Comparison of ENCODE assay signal across 11 cellular contexts in genomic region chr18:58603365-58604067, GRCh38. TPM values are rescaled to one million over a fixed set of nuclear protein-coding genes. Genes with fewer than 3 reads are reported as not detected.
DNase-seq lines count a peak whose midpoint lies in the region; ATAC-seq, FAIRE-seq and TF ChIP-seq lines count a peak whose summit lies in the region.
"Had no signal": no experiment of that assay in that cellular context is flagged by ENCODE, and none has a peak within 500 bp of the region (broad histone marks: within the 10 kb centered on the region; RNA-seq: fewer than 3 reads in every experiment).

No MANE protein-coding gene starts in this region.

- no TSS peak for BruUV-seq in GM12878 (replicated peaks; lab: Mats Ljungman, UMichigan)

- CTCF ChIA-PET in GM12878 (lab: Yijun Ruan, JAX): interaction anchor here (1.0 to 1.4 kb wide), 2 partner anchors 11 to 19 kb away, joined by 3 read pairs; no protein-coding TSS in a partner anchor

- TF ChIP-seq POLR2A in GM12878 (IDR thresholded peaks at IDR 0.05; ENCODE audit: low read depth, low read length): no peak

- H3K9me3 ChIP-seq in GM12878 (replicated peaks; ENCODE audit: control insufficient read depth, insufficient read depth, low read length) (peaks cover 2% of the 10 kb centered on the region; the same call in 2 of the 3 replicates), aorta (ENCODE audit: control insufficient read depth, low read length) (peaks cover 3% of the 10 kb centered on the region)
- H3K9me3 ChIP-seq: transverse colon had no signal

- H3K36me3 ChIP-seq in GM12878 (ENCODE audit: control insufficient read depth in 2 of 2, insufficient read depth in 2 of 2, low read length in 1 of 2): no peaks in the 10 kb centered on the region
- H3K36me3 ChIP-seq in aorta (ENCODE audit: control insufficient read depth in 1 of 2, insufficient read depth in 2 of 2, low read length in 1 of 2): no peaks in the 10 kb centered on the region
- H3K36me3 ChIP-seq: transverse colon had no signal

- H3K4me3 ChIP-seq in GM12878 (no peak overlapping the region), aorta (ENCODE audit: low read length in 2 of 2) (no peak overlapping the region)
- H3K4me3 ChIP-seq: transverse colon had no signal

- 55% methylated on average over 12 of the region's 13 CpGs for WGBS in GM12878 (ENCODE audit: insufficient coverage, insufficient replicate concordance, low lambda C conversion rate, missing lambda C conversion rate)
- 4 to 12% methylated on average over 13 of the region's 13 CpGs for WGBS in aorta, 2 donors

- TF ChIP-seq CTCF in GM12878 (IDR thresholded peaks at IDR 0.05 in 2 of 3, conservative IDR thresholded peaks at IDR 0.05 in 1 of 3; ENCODE audit: control insufficient read depth in 2 of 3, extremely low read depth in 1 of 3, insufficient read depth in 1 of 3, low read depth in 3 of 3, low read length in 3 of 3) (no peak), nephron progenitor cell (IDR thresholded peaks at IDR 0.05) (no peak)

- no peak for FAIRE-seq in GM12878 (lab: Jason Lieb, UNC)

- RAD21 ChIA-PET in GM12878 (lab: Charles Lee; ENCODE audit: unreplicated experiment): interaction anchor here (0.7 to 1.5 kb wide), 2 partner anchors 12 to 63 kb away, joined by 3 to 7 read pairs; no protein-coding TSS in a partner anchor

- H3K4me2 ChIP-seq in GM12878 (ENCODE audit: control insufficient read depth, insufficient read depth): no peak overlapping the region; the same call in 1 of the 2 replicates

- H3K9ac ChIP-seq in GM12878 (ENCODE audit: control insufficient read depth, insufficient read depth, low read length): no peak overlapping the region

- TF ChIP-seq EP300 in GM12878 (IDR thresholded peaks at IDR 0.05; ENCODE audit: borderline replicate concordance in 1 of 2, control insufficient read depth in 1 of 2, low read depth in 2 of 2, low read length in 2 of 2): no peak

- peaks cover 6% of the 10 kb centered on the region for H3K27me3 Mint-ChIP-seq in nephron progenitor cell (ENCODE audit: low read depth, poor library complexity)

- H3K27ac ChIP-seq in GM12878 (ENCODE audit: control insufficient read depth, insufficient read depth) (no peak overlapping the region), aorta (ENCODE audit: low read depth in 1 of 2, low read length in 2 of 2) (no peak overlapping the region)
- H3K27ac ChIP-seq: transverse colon had no signal

- POLR2A ChIA-PET in GM12878 (lab: Charles Lee): no interaction called here

- peaks cover 9% of the 10 kb centered on the region for H3K9me3 Mint-ChIP-seq in nephron progenitor cell
- H3K9me3 Mint-ChIP-seq: dendritic cell treated with granulocyte-macrophage colony-stimulating factor and Interleukin-4, amounts not matched to agents 40 ng/mL and 50 ng/mL, for 4 days had no signal

- H2AFZ ChIP-seq in GM12878 (ENCODE audit: control insufficient read depth, low read depth, low read length): peak overlapping the region; percentile 19; the same call in 1 of the 2 replicates

- H4K20me1 ChIP-seq in GM12878 (ENCODE audit: control insufficient read depth, insufficient read depth): no peaks in the 10 kb centered on the region

- H3K4me1 Mint-ChIP-seq in nephron progenitor cell: peaks cover 36% of the 10 kb centered on the region

- no peaks in the 10 kb centered on the region for H3K4me1 ChIP-seq in GM12878 (ENCODE audit: control insufficient read depth, insufficient read depth, low read length)
- H3K4me1 ChIP-seq in aorta (ENCODE audit: control insufficient read depth in 1 of 2, insufficient read depth in 2 of 2, low read length in 2 of 2): no peaks in the 10 kb centered on the region
- H3K4me1 ChIP-seq: transverse colon had no signal

- in situ Hi-C loops in Caki2 (cut with HindIII; ENCODE audit: low pct_unique_long_range_greater_than_20kb, low sequenced_read_pairs): no loop called here
- in situ Hi-C loops in GM12878 (cut with MboI): no loop called here

- intact Hi-C loops in GM12878 (cut with micrococcal nuclease; ENCODE audit: unreplicated experiment) (no loop called here), aorta (cut with DNase I) (no loop called here)

- no peaks in the 10 kb centered on the region for H3K36me3 Mint-ChIP-seq in nephron progenitor cell (ENCODE audit: low read depth)

- H3K27me3 ChIP-seq in GM12878 (replicated peaks in 1 of 2; ENCODE audit: control insufficient read depth in 2 of 2, insufficient read depth in 2 of 2, low read length in 1 of 2) (no peaks in the 10 kb centered on the region), aorta (ENCODE audit: control insufficient read depth in 1 of 2, insufficient read depth in 2 of 2, low read length in 1 of 2) (peaks cover 0 to 4% of the 10 kb centered on the region in 2 donors)
- H3K27me3 ChIP-seq: transverse colon had no signal

- H3K4me3 Mint-ChIP-seq in nephron progenitor cell: peak overlapping the region; percentile 36
- H3K4me3 Mint-ChIP-seq: dendritic cell treated with granulocyte-macrophage colony-stimulating factor and Interleukin-4, amounts not matched to agents 40 ng/mL and 50 ng/mL, for 4 days had no signal

- ATAC-seq in GM12878 (no peak), GM21825 (IDR thresholded peaks at IDR 0.05; ENCODE audit: unreplicated experiment) (no peak), aorta (ENCODE audit: low FRiP score) (no peak), GM18870 (IDR thresholded peaks at IDR 0.05; ENCODE audit: unreplicated experiment) (no peak)

- SMC1A ChIA-PET in GM12878 (lab: Charles Lee; ENCODE audit: uncharacterized antibody, unreplicated experiment): interaction anchor here (0.9 to 1.4 kb wide), 5 partner anchors 9 to 143 kb away, joined by 3 to 4 read pairs (median 3); no protein-coding TSS in a partner anchor

- TF ChIP-seq RAD21 in GM12878 (IDR thresholded peaks at IDR 0.05; ENCODE audit: insufficient read depth, low read depth, low read length): no peak

- peak; percentile 78 for DNase-seq in Caki2 (ENCODE audit: low read depth)
- DNase-seq in NCI-H146 (lab: John Stamatoyannopoulos, UW): peak; percentile 51
- no peak for DNase-seq in GM12878 (ENCODE audit: low read depth, low spot score)
- DNase-seq in nephron progenitor cell: peak; percentile 37
- no peak for DNase-seq in GM19238 (ENCODE audit: insufficient read length, low spot score)
- DNase-seq in aorta: no peak
- DNase-seq: mammary epithelial cell, transverse colon had no signal

- H3K27ac Mint-ChIP-seq in nephron progenitor cell: peak overlapping the region; percentile 54
- H3K27ac Mint-ChIP-seq: dendritic cell treated with granulocyte-macrophage colony-stimulating factor and Interleukin-4, amounts not matched to agents 40 ng/mL and 50 ng/mL, for 4 days had no signal

- H3K79me2 ChIP-seq in GM12878 (ENCODE audit: control insufficient read depth, insufficient read depth, low read length): no peaks in the 10 kb centered on the region

TF ChIP-seq in GM12878, 131 proteins besides CTCF, POLR2A, EP300 and RAD21:
- TF ChIP-seq SPI1 (IDR thresholded peaks at IDR 0.05; ENCODE audit: borderline replicate concordance, insufficient read depth, low read depth, low read length): no peak
- TF ChIP-seq MTA2 (IDR thresholded peaks at IDR 0.05; ENCODE audit: low read depth): no peak
- TF ChIP-seq ATF3 (IDR thresholded peaks at IDR 0.05; ENCODE audit: borderline replicate concordance, extremely low read depth, low read depth, low read length): no peak
- TF ChIP-seq USF1 (IDR thresholded peaks at IDR 0.05; ENCODE audit: borderline replicate concordance, extremely low read length, insufficient read depth, low read depth, low read length): no peak
- TF ChIP-seq RBBP5 (conservative IDR thresholded peaks at IDR 0.05): no peak
TF ChIP-seq in GM12878: peak in this region for 0.

RNA-seq across cellular contexts. Expression of gene ALPK2, which starts 25.4 kb away (rescaled TPM):
- 2.0 and 2.8 TPM in 2 replicates for total RNA-seq in Caki2 (2014; rRNA removed; shearing (Covaris generic); ENCODE audit: low replicate concordance)
- 28.8 and 29.7 TPM in 2 replicates for total RNA-seq in GM12878 (2013; cell fraction: nucleolus; rRNA removed)
- total RNA-seq in GM12878 (2014; rRNA removed): 4.5 and 5.8 TPM in 2 replicates
- 8.1 and 8.5 TPM in 2 replicates for total RNA-seq in GM12878 (2014; rRNA removed; fragmentation: Illumina TruSeq; extraction: Trizol)
- total RNA-seq in GM12878 (2021): 4.3 and 5.1 TPM in 2 replicates
- polyA plus RNA-seq in GM12878 (2011; ENCODE audit: low read depth): 2.5 TPM
- 27.4 and 36.5 TPM in 2 replicates for polyA plus RNA-seq in GM12878 (2011; rRNA removed)
- 14.0 TPM in 2 replicates for polyA plus RNA-seq in GM12878 (2011; cell fraction: cytosol; rRNA removed)
- polyA plus RNA-seq in GM12878 (2011; cell fraction: nucleus; rRNA removed): 68.7 and 99.5 TPM in 2 replicates
- polyA plus RNA-seq in GM12878 (2012): 2.4 and 3.8 TPM in 2 replicates
- polyA plus RNA-seq in GM12878 (2014; fragmentation: Illumina TruSeq; extraction: Trizol): 4.8 and 4.9 TPM in 2 replicates
- 1 to 10 TPM; 1.6 to 1.8 TPM for polyA plus RNA-seq in GM12878 (2014; fragmentation: Nextera tagmentation; extraction: Ambion mirVana)
- 3.4 TPM in 2 replicates for polyA plus RNA-seq in GM12878 (2014; rRNA removed)
- 1 to 10 TPM; 5.1 to 6.0 TPM for polyA plus RNA-seq in GM12878 (2016; fragmentation: Nextera tagmentation; extraction: Ambion mirVana)
- polyA minus RNA-seq in GM12878 (2011; rRNA and poly(A)+ RNA removed): 53.4 and 56.6 TPM in 2 replicates
- polyA minus RNA-seq in GM12878 (2011; cell fraction: cytosol; rRNA and poly(A)+ RNA removed): 10.0 and 12.4 TPM in 2 replicates
- polyA minus RNA-seq in GM12878 (2011; cell fraction: nucleus; rRNA and poly(A)+ RNA removed): 96.9 and 97.0 TPM in 2 replicates
- total RNA-seq in aorta: under 1 TPM; 0.06 to 0.10 TPM
- polyA plus RNA-seq in aorta: under 1 TPM in 1 of 2 donors, not detected in 1; 0.38 TPM
- polyA plus RNA-seq: mammary epithelial cell had no signal

Comparison
In these comparisons a context has a peak if more than half of its experiments do, and no peak if none do; other contexts are left out.
1. DNase-seq: peak in Caki2 (single experiment), NCI-H146 (single experiment) and nephron progenitor cell (single experiment); none in GM12878 (single experiment), GM19238 (single experiment) and aorta (0 of 2).